Comparison of ENCODE assay signal across 25 cellular contexts in the genomic region with DNA sequence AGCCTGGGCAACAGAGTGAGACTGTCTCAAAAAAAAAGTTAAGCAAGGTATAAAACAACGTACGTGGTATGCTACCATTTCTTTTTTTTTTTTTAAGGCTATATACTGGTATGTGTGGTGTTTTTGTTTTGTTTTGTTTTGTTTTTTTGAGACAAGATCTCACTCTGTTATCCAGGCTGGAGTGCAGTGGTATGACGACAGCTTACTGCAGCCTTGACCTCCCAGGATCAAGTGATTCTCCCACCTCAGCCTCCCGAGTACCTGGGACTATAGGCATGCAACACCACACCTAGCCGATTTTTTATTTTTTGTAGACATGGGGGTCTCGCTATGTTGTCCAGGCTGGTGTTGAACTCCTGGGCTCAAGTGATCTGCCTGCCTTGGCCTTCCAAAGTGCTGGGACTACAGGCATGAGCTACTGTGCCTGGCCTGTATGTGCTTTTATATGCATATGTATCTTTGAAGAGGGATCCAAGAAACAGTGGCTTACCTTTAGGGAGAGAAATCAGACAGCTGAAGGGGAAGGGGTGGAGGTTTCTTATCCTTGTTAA. TPM values are rescaled to one million over a fixed set of nuclear protein-coding genes. Genes with fewer than 3 reads are reported as not detected.
DNase-seq lines count a peak whose midpoint lies in the region; ATAC-seq, FAIRE-seq and TF ChIP-seq lines count a peak whose summit lies in the region.
"Had no signal": no experiment of that assay in that cellular context is flagged by ENCODE, and none has a peak within 500 bp of the region (broad histone marks: within the 10 kb centered on the region; RNA-seq: fewer than 3 reads in every experiment).

No MANE protein-coding gene starts in this region.

- H3K36me3 Mint-ChIP-seq in WTC11 (peaks cover 55% of the 10 kb centered on the region), neural crest cell (ENCODE audit: low read depth) (peaks cover 29% of the 10 kb centered on the region)

- no peak for TF ChIP-seq EP300 in HepG2 (IDR thresholded peaks at IDR 0.05; ENCODE audit: low read depth in 2 of 2, low read length in 2 of 2)
- no peak for TF ChIP-seq EP300 in HepG2 (CRISPR knock-in tag; IDR thresholded peaks at IDR 0.05; ENCODE audit: borderline replicate concordance)

- H3K4me1 ChIP-seq in HepG2 (ENCODE audit: insufficient read depth, low read length) (peaks cover 29% of the 10 kb centered on the region), right lobe of liver (peaks cover 0 to 4% (median 1%) of the 10 kb centered on the region in 4 donors)
- H3K4me1 ChIP-seq: BE2C; BLaER1 treated with 17β-estradiol and CSF1 and Interleukin-3, amounts not matched to agents 10 nM and 100 nM had no signal

- ATAC-seq in HepG2: no peak
- no peak for ATAC-seq in right lobe of liver
- no peak for ATAC-seq in WTC11
- ATAC-seq in left colon: no peak
- no peak for ATAC-seq in HG02798 (IDR thresholded peaks at IDR 0.05; ENCODE audit: poor library complexity, unreplicated experiment)

- peaks cover 1% of the 10 kb centered on the region; the same call in 1 of the 2 replicates for H3K27me3 Mint-ChIP-seq in WTC11 (ENCODE audit: low read depth)
- H3K27me3 Mint-ChIP-seq in neural crest cell (ENCODE audit: low read depth): no peaks in the 10 kb centered on the region
- H3K27me3 Mint-ChIP-seq: CD4-positive, alpha-beta T cell; CD8-positive, alpha-beta memory T cell had no signal

- no peak for DNase-seq in HepG2 (ENCODE audit: low spot score)
- DNase-seq in right lobe of liver: no peak
- DNase-seq in WTC11 (ENCODE audit: low spot score): no peak
- DNase-seq in neural crest cell (ENCODE audit: low read depth, low spot score): no peak
- DNase-seq in DMS 273 (lab: John Stamatoyannopoulos, UW; ENCODE audit: unreplicated experiment): no peak
- DNase-seq in activated gamma-delta T cell (lab: John Stamatoyannopoulos, UW): no peak
- DNase-seq in left colon: no peak
- DNase-seq: ACHN; AML-193; BE2C; CD4-positive, alpha-beta T cell; CD8-positive, alpha-beta memory T cell; DMS153; DND-41; GM23248 had no signal

- TF ChIP-seq CTCF in HepG2 (CRISPR knock-in tag; IDR thresholded peaks at IDR 0.05) (no peak), right lobe of liver (IDR thresholded peaks at IDR 0.05) (no peak), WTC11 (IDR thresholded peaks at IDR 0.05) (no peak), neural crest cell (conservative IDR thresholded peaks at IDR 0.05) (no peak)

- no TSS peak for BruUV-seq in HepG2 (replicated peaks; lab: Mats Ljungman, UMichigan)

- 95% methylated on average over 6 of the region's 6 CpGs for WGBS in HepG2 (ENCODE audit: low lambda C conversion rate)
- WGBS in right lobe of liver (ENCODE audit: insufficient coverage, low coverage, low lambda C conversion rate, missing lambda C conversion rate): 95% methylated on average over 6 of the region's 6 CpGs

- H3K36me3 ChIP-seq in HepG2 (replicated peaks in 1 of 2; ENCODE audit: control insufficient read depth in 1 of 2, insufficient read depth in 2 of 2, low read length in 2 of 2) (peaks cover 21 to 45% of the 10 kb centered on the region in 2 experiments), right lobe of liver (peaks cover 0 to 17% (median under 1%) of the 10 kb centered on the region in 4 donors)

- H3K4me1 Mint-ChIP-seq in WTC11 (peaks cover 11% of the 10 kb centered on the region), neural crest cell (peaks cover 36% of the 10 kb centered on the region)

- H3K4me3 Mint-ChIP-seq in WTC11 (no peak overlapping the region), neural crest cell (peak overlapping the region; percentile 74)
- H3K4me3 Mint-ChIP-seq: CD14-positive monocyte; CD4-positive, alpha-beta T cell; CD8-positive, alpha-beta memory T cell had no signal

- H3K9me3 Mint-ChIP-seq in WTC11 (no peaks in the 10 kb centered on the region), neural crest cell (no peaks in the 10 kb centered on the region)
- H3K9me3 Mint-ChIP-seq: CD14-positive monocyte; CD4-positive, alpha-beta T cell; CD8-positive, alpha-beta memory T cell had no signal

- no peak for TF ChIP-seq RAD21 in HepG2 (CRISPR knock-in tag; IDR thresholded peaks at IDR 0.05)

- FAIRE-seq in HepG2 (lab: Jason Lieb, UNC): no peak
- FAIRE-seq: A204.1, G401.6, GM12892, GM19239, H54 had no signal

- H3K27ac Mint-ChIP-seq in WTC11 (no peak overlapping the region), neural crest cell (ENCODE audit: unreplicated experiment) (no peak overlapping the region)
- H3K27ac Mint-ChIP-seq: CD14-positive monocyte; CD4-positive, alpha-beta T cell had no signal

- intact Hi-C loops in HepG2 (cut with micrococcal nuclease; ENCODE audit: unreplicated experiment): no loop called here
- intact Hi-C loops in right lobe of liver (cut with DNase I): no loop called here
- intact Hi-C loops in left colon (cut with DNase I, micrococcal nuclease): no loop called here

- H3K27ac ChIP-seq in HepG2 (ENCODE audit: extremely low read length, insufficient read depth, low read length) (no peak overlapping the region), right lobe of liver (no peak overlapping the region)
- H3K27ac ChIP-seq: 22Rv1; BLaER1 treated with 17β-estradiol and CSF1 and Interleukin-3, amounts not matched to agents 10 nM and 100 nM; GM23248 had no signal

- peaks cover 11% of the 10 kb centered on the region for H4K20me1 ChIP-seq in HepG2 (ENCODE audit: insufficient read depth, low read length)

- H3K9me3 ChIP-seq in HepG2 (ENCODE audit: low read length) (no peaks in the 10 kb centered on the region), right lobe of liver (no peaks in the 10 kb centered on the region)
- H3K9me3 ChIP-seq: BE2C; BLaER1 treated with 17β-estradiol and CSF1 and Interleukin-3, amounts not matched to agents 10 nM and 100 nM had no signal

- no peak overlapping the region for H2AFZ ChIP-seq in HepG2 (ENCODE audit: low read length)
- H2AFZ ChIP-seq: GM23248 had no signal

- peaks cover 26% of the 10 kb centered on the region for H3K79me2 ChIP-seq in HepG2 (ENCODE audit: insufficient read depth, low read length)

- H3K4me2 ChIP-seq in HepG2 (ENCODE audit: low read depth, low read length): no peak overlapping the region
- H3K4me2 ChIP-seq: BLaER1 treated with 17β-estradiol and CSF1 and Interleukin-3, amounts not matched to agents 10 nM and 100 nM had no signal

- POLR2A ChIA-PET in HepG2 (lab: Yijun Ruan, JAX) (interaction anchor here (1.5 to 7.3 kb wide), 2 partner anchors 44 to 59 kb away, joined by 4 to 68 read pairs; no protein-coding TSS in a partner anchor), WTC11 (lab: Charles Lee) (no interaction called here)

- H3K9ac ChIP-seq in HepG2 (ENCODE audit: insufficient read depth, low read depth, low read length): no peak overlapping the region
- H3K9ac ChIP-seq: BLaER1 treated with 17β-estradiol and CSF1 and Interleukin-3, amounts not matched to agents 10 nM and 100 nM; GM23248 had no signal

- CTCF ChIA-PET in HepG2 (lab: Yijun Ruan, JAX; ENCODE audit: low intra/inter-chr PET ratio, low total read pairs) (no interaction called here), WTC11 (lab: Charles Lee) (interaction anchor here (1.6 kb wide), 1 partner anchor 17 kb away, joined by 3 read pairs; no protein-coding TSS in a partner anchor)

- TF ChIP-seq POLR2A in HepG2 (IDR thresholded peaks at IDR 0.05; ENCODE audit: insufficient read depth in 1 of 2, low read depth in 2 of 2, low read length in 2 of 2): no peak; a peak in 1 of 4 replicates
- TF ChIP-seq POLR2A in right lobe of liver (IDR thresholded peaks at IDR 0.05): no peak

- in situ Hi-C loops in HepG2 (cut with HindIII; ENCODE audit: extremely low pct_ligation_motif_present, low pct_unique_long_range_greater_than_20kb): no loop called here

- H3K27me3 ChIP-seq in HepG2 (ENCODE audit: control insufficient read depth in 1 of 2, insufficient read depth in 2 of 2, low read length in 2 of 2) (no peaks in the 10 kb centered on the region), right lobe of liver (no peaks in the 10 kb centered on the region)
- H3K27me3 ChIP-seq: BE2C had no signal

- H3K4me3 ChIP-seq in HepG2 (replicated peaks in 1 of 3; ENCODE audit: insufficient read depth in 1 of 3, low read depth in 2 of 3, low read length in 3 of 3) (no peak overlapping the region), right lobe of liver (no peak overlapping the region)
- H3K4me3 ChIP-seq: BLaER1 treated with 17β-estradiol and CSF1 and Interleukin-3, amounts not matched to agents 10 nM and 100 nM; GM23248; HAP-1 had no signal

RNA-seq across cellular contexts. Expression of gene CENPV, which starts 6.5 kb away (rescaled TPM):
- total RNA-seq in HepG2 (2016; rRNA removed; fragmentation: Illumina TruSeq; extraction: Trizol) (216 and 292 TPM in 2 replicates), right lobe of liver (10 to 100 TPM; 19.8 to 34.5 (median 24.8) TPM), WTC11 (2021) (151 to 152 TPM (median 151 TPM) in 3 replicates), neural crest cell (488 and 489 TPM in 2 replicates), left colon (10 to 100 TPM; 44.5 to 62.3 TPM)
- 661 and 704 TPM in 2 replicates for total RNA-seq in HepG2 (2016; cell fraction: cytosol; rRNA removed; fragmentation: Illumina TruSeq; extraction: Trizol; ENCODE audit: low read depth)
- 238 and 290 TPM in 2 replicates for total RNA-seq in HepG2 (2016; cell fraction: insoluble cytoplasmic fraction; rRNA removed; fragmentation: Illumina TruSeq; extraction: Trizol)
- total RNA-seq in HepG2 (2016; cell fraction: membrane; rRNA removed; fragmentation: Illumina TruSeq; extraction: Trizol): 633 and 641 TPM in 2 replicates
- total RNA-seq in HepG2 (2016; cell fraction: nucleus; rRNA removed; fragmentation: Illumina TruSeq; extraction: Trizol): 133 and 151 TPM in 2 replicates
- 159 and 193 TPM in 2 replicates for polyA plus RNA-seq in HepG2 (2011; rRNA removed)
- polyA plus RNA-seq in HepG2 (2011; cell fraction: cytosol; rRNA removed): 149 and 152 TPM in 2 replicates
- 166 and 206 TPM in 2 replicates for polyA plus RNA-seq in HepG2 (2011; cell fraction: nucleus; rRNA removed)
- polyA plus RNA-seq in HepG2 (2012): 145 and 146 TPM in 2 replicates
- 677 and 732 TPM in 2 replicates for polyA plus RNA-seq in HepG2 (2016; cell fraction: cytosol; fragmentation: Illumina TruSeq; extraction: Trizol; ENCODE audit: low read depth)
- polyA plus RNA-seq in HepG2 (2016; cell fraction: insoluble cytoplasmic fraction; fragmentation: Illumina TruSeq; extraction: Trizol; ENCODE audit: low read depth): 223 and 226 TPM in 2 replicates
- polyA plus RNA-seq in HepG2 (2016; cell fraction: membrane; fragmentation: Illumina TruSeq; extraction: Trizol; ENCODE audit: low read depth): 572 and 580 TPM in 2 replicates
- polyA plus RNA-seq in HepG2 (2016; cell fraction: nucleus; fragmentation: Illumina TruSeq; extraction: Trizol; ENCODE audit: insufficient read depth, low read depth): 273 and 282 TPM in 2 replicates
- polyA minus RNA-seq in HepG2 (2011; rRNA and poly(A)+ RNA removed; ENCODE audit: low replicate concordance): 85.8 and 95.1 TPM in 2 replicates
- 30.3 and 32.7 TPM in 2 replicates for polyA minus RNA-seq in HepG2 (2011; cell fraction: cytosol; rRNA and poly(A)+ RNA removed)
- 68.9 and 72.5 TPM in 2 replicates for polyA minus RNA-seq in HepG2 (2011; cell fraction: nucleus; rRNA and poly(A)+ RNA removed)

RNA-seq across cellular contexts. Expression of gene UBB, which starts 34.1 kb away (rescaled TPM):
- total RNA-seq in HepG2 (2016; rRNA removed; fragmentation: Illumina TruSeq; extraction: Trizol) (2,066 and 2,598 TPM in 2 replicates), right lobe of liver (1,000 to 10,000 TPM; 1,045 to 2,319 (median 1,420) TPM), WTC11 (2021) (1,216 to 1,403 TPM (median 1,352 TPM) in 3 replicates), neural crest cell (2,058 and 2,177 TPM in 2 replicates), left colon (1,000 to 10,000 TPM; 1,117 to 1,930 TPM)
- 1,884 and 2,042 TPM in 2 replicates for total RNA-seq in HepG2 (2016; cell fraction: cytosol; rRNA removed; fragmentation: Illumina TruSeq; extraction: Trizol; ENCODE audit: low read depth)
- total RNA-seq in HepG2 (2016; cell fraction: insoluble cytoplasmic fraction; rRNA removed; fragmentation: Illumina TruSeq; extraction: Trizol): 2,199 and 2,677 TPM in 2 replicates
- total RNA-seq in HepG2 (2016; cell fraction: membrane; rRNA removed; fragmentation: Illumina TruSeq; extraction: Trizol): 1,573 and 1,587 TPM in 2 replicates
- 582 and 612 TPM in 2 replicates for total RNA-seq in HepG2 (2016; cell fraction: nucleus; rRNA removed; fragmentation: Illumina TruSeq; extraction: Trizol)
- polyA plus RNA-seq in HepG2 (2011; rRNA removed): 1,130 and 1,263 TPM in 2 replicates
- 1,588 and 1,623 TPM in 2 replicates for polyA plus RNA-seq in HepG2 (2011; cell fraction: cytosol; rRNA removed)
- 397 and 543 TPM in 2 replicates for polyA plus RNA-seq in HepG2 (2011; cell fraction: nucleus; rRNA removed)
- 1,977 and 2,062 TPM in 2 replicates for polyA plus RNA-seq in HepG2 (2012)
- 1,937 and 2,024 TPM in 2 replicates for polyA plus RNA-seq in HepG2 (2016; cell fraction: cytosol; fragmentation: Illumina TruSeq; extraction: Trizol; ENCODE audit: low read depth)
- polyA plus RNA-seq in HepG2 (2016; cell fraction: insoluble cytoplasmic fraction; fragmentation: Illumina TruSeq; extraction: Trizol; ENCODE audit: low read depth): 1,705 and 1,710 TPM in 2 replicates
- polyA plus RNA-seq in HepG2 (2016; cell fraction: membrane; fragmentation: Illumina TruSeq; extraction: Trizol; ENCODE audit: low read depth): 1,088 and 1,107 TPM in 2 replicates
- 679 and 692 TPM in 2 replicates for polyA plus RNA-seq in HepG2 (2016; cell fraction: nucleus; fragmentation: Illumina TruSeq; extraction: Trizol; ENCODE audit: insufficient read depth, low read depth)
- 1,440 and 2,606 TPM in 2 replicates for polyA minus RNA-seq in HepG2 (2011; rRNA and poly(A)+ RNA removed; ENCODE audit: low replicate concordance)
- polyA minus RNA-seq in HepG2 (2011; cell fraction: cytosol; rRNA and poly(A)+ RNA removed): 681 and 793 TPM in 2 replicates
- 194 and 303 TPM in 2 replicates for polyA minus RNA-seq in HepG2 (2011; cell fraction: nucleus; rRNA and poly(A)+ RNA removed)

Comparison
In these comparisons a context has a peak if more than half of its experiments do, and no peak if none do; other contexts are left out.
1. Of the 50 proteins assayed by ChIP-seq in both HepG2 and WTC11: peak only in HepG2: none; only in WTC11: none; in both: ZNF121; in neither: 49.